Comparison of ENCODE assay signal across 22 cellular contexts in genomic region chr20:22985212-22985611, GRCh38. TPM values are rescaled to one million over a fixed set of nuclear protein-coding genes. Genes with fewer than 3 reads are reported as not detected.
"Had no signal": no experiment of that assay in that cellular context is flagged by ENCODE, and none has a peak within 500 bp of the region (broad histone marks: within the 10 kb centered on the region; RNA-seq: fewer than 3 reads in every experiment).

No MANE protein-coding gene starts in this region.

- H3K27me3 ChIP-seq: MG63 had no signal

- H3K27ac ChIP-seq: SK-N-MC, WERI-Rb-1 had no signal

- H3K9me3 ChIP-seq: MG63 had no signal

- H3K4me3 ChIP-seq: MG63, SK-N-MC had no signal

- ATAC-seq: activated CD4-positive, alpha-beta T cell treated with anti-CD3 and anti-CD28 coated beads for 36 hours; activated CD8-positive, alpha-beta T cell treated with anti-CD3 and anti-CD28 coated beads for 36 hours; activated T-cell treated with anti-CD3 and anti-CD28 coated beads, Interleukin-2, amount 50 U/mL, for 72 hours; PC-3 had no signal

- DNase-seq: activated CD4-positive, alpha-beta T cell treated with anti-CD3 and anti-CD28 coated beads for 36 hours; activated CD4-positive, alpha-beta T cell treated with anti-CD3 and anti-CD28 coated beads, Interleukin-2, amount 50 U/mL, for 1 hour; activated CD8-positive, alpha-beta memory T cell treated with anti-CD3 and anti-CD28 coated beads, Interleukin-2, amount 50 U/mL, for 4 hours; activated CD8-positive, alpha-beta T cell treated with anti-CD3 and anti-CD28 coated beads for 36 hours; activated gamma-delta T cell treated with Interleukin-2 at 50 U/mL for 16 hours; activated naive CD4-positive, alpha-beta T cell treated with anti-CD3 and anti-CD28 coated beads, Interleukin-2, amount 10 ng/mL, durations not matched to agents 7 days and 5 days; activated naive CD8-positive, alpha-beta T cell treated with anti-CD3 and anti-CD28 coated beads for 36 hours; activated T-cell treated with anti-CD3 and anti-CD28 coated beads, Interleukin-2, amount 50 U/mL, for 72 hours; MG63; NCI-H1092 treated with DMSO at 0.1 percent for 48 hours; NCI-H1417 treated with DMSO at 0.1 percent for 48 hours; NCI-H1694; NCI-H2029; NCI-H510A treated with DMSO at 0.1 percent for 48 hours; SIG-M5; T-helper 1 cell; WERI-Rb-1 had no signal

- FAIRE-seq: RCC 7860 had no signal

- H3K36me3 ChIP-seq: MG63, WERI-Rb-1 had no signal

RNA-seq across cellular contexts. Expression of gene SSTR4, which starts 49.9 kb away (rescaled TPM):
- total RNA-seq: activated CD4-positive, alpha-beta T cell treated with anti-CD3 and anti-CD28 coated beads for 36 hours; activated CD8-positive, alpha-beta T cell treated with anti-CD3 and anti-CD28 coated beads for 36 hours; activated naive CD8-positive, alpha-beta T cell treated with anti-CD3 and anti-CD28 coated beads for 36 hours; activated T-cell treated with anti-CD3 and anti-CD28 coated beads, Interleukin-2, amount 50 U/mL, for 72 hours; activated T-helper 2 cell treated with anti-CD3 and anti-CD28 coated beads, Interferon-gamma antibody, Interleukin-2, Interleukin-4, amounts not matched to agents 10 μg/mL and 5 μg/mL and 100 μg/mL, durations not matched to agents 14 hours and 24 hours and 36 hours; PC-3; T-helper 2 cell treated with Interferon-gamma antibody and Interleukin-4, amounts not matched to agents 100 ng/mL and 5 ng/mL, for 36 hours had no signal
